In the genomic region with DNA sequence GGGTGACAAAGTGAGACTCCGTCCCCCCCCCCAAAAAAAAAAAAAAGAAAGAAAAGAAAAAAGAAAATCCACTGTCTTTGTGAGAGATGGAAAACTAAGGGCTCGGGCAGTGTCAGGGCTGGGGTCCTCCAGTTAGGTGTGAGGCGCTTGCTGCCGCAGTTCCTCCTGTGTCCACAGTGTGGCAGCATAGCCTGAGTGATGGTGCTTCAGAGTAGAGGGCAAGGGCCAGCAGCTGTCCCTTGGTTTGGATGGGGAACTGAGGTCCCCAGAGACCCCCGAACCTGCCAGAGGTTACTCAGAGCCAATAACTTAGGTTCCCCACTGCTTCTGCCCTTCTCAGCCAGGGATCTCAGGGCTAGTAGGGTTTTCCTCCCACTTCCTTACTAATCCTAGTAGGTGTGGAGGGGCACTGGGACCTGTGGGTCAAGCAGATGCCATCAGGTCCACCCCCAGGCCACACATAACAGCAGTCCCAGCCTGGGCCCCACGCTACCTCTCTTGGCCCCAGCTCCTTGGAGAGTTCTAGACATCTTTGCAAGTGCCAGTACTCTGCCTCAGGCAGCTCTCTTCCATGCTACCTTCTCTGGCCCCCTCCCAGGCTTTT, we compare ENCODE assay signal across 1 cellular context.
TF ChIP-seq lines count a peak whose summit lies in the region.

No MANE protein-coding gene starts in this region.

TF ChIP-seq in HepG2, 621 proteins besides CTCF, POLR2A, EP300 and RAD21:
- TF ChIP-seq XRCC5 (optimal IDR thresholded peaks at IDR 0.05; ENCODE audit: low read length): peak; percentile 46
- TF ChIP-seq ZNF547 (CRISPR knock-in tag; IDR thresholded peaks at IDR 0.05): no peak
- no peak for TF ChIP-seq ZNF747 (CRISPR knock-in tag; IDR thresholded peaks at IDR 0.05; ENCODE audit: borderline replicate concordance)
- TF ChIP-seq MIER3 (CRISPR knock-in tag; IDR thresholded peaks at IDR 0.05; ENCODE audit: borderline replicate concordance): no peak
- no peak for TF ChIP-seq NR2F6 (IDR thresholded peaks at IDR 0.05)
- TF ChIP-seq NR2F6 (CRISPR knock-in tag; IDR thresholded peaks at IDR 0.05): peak; percentile 43; the same call in 1 of the 2 replicates
- TF ChIP-seq ZBTB7B (CRISPR knock-in tag; IDR thresholded peaks at IDR 0.05): peak; percentile 27; the same call in 1 of the 2 replicates
- TF ChIP-seq NR2F1 (CRISPR knock-in tag; IDR thresholded peaks at IDR 0.05): peak in 1 of 2 experiments; percentile 35; a peak in 1 of 4 replicates
- peak; percentile 61; the same call in 1 of the 2 replicates for TF ChIP-seq SMC3 (IDR thresholded peaks at IDR 0.05; ENCODE audit: low read length)
- TF ChIP-seq STAG1 (CRISPR knock-in tag; IDR thresholded peaks at IDR 0.05): peak; percentile 89
- TF ChIP-seq, protein P1, sequence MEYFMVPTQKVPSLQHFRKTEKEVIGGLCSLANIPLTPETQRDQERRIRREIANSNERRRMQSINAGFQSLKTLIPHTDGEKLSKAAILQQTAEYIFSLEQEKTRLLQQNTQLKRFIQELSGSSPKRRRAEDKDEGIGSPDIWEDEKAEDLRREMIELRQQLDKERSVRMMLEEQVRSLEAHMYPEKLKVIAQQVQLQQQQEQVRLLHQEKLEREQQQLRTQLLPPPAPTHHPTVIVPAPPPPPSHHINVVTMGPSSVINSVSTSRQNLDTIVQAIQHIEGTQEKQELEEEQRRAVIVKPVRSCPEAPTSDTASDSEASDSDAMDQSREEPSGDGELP (IDR thresholded peaks at IDR 0.05; ENCODE audit: borderline replicate concordance, low read depth): peak; percentile 27; the same call in 1 of the 2 replicates
- 0 out of 2 replicates have a peak, but pooled peaks have one; percentile 28 for TF ChIP-seq SALL1 (CRISPR knock-in tag; IDR thresholded peaks at IDR 0.05)
- TF ChIP-seq THAP11 (CRISPR knock-in tag; IDR thresholded peaks at IDR 0.05): 0 out of 2 replicates have a peak, but pooled peaks have one; percentile 19
- TF ChIP-seq KDM2A (CRISPR knock-in tag; IDR thresholded peaks at IDR 0.05; ENCODE audit: borderline replicate concordance, low read depth): peak; percentile 40; the same call in 1 of the 2 replicates
